ENCODE assay signal across 9 cellular contexts in the genomic region with DNA sequence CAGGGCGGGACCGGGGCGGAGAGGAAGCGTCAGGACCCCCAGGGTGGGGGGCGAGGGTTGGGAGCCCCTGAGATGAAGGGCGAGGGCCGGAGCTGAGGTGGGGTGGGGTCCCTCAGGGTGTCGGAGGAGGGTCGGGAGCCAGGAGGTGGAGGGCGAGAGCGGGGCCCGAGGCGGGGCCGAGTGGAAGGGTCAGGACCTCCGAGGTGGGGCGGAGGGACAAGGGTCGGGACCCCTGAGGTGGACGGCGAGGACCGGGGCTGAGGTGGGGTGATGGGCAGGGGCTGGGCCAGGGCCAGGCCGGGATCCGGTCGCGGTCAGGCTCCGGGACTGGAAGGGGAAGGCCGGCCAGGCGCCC. TPM values are rescaled to one million over a fixed set of nuclear protein-coding genes. Genes with fewer than 3 reads are reported as not detected.
DNase-seq lines count a peak whose midpoint lies in the region; ATAC-seq and TF ChIP-seq lines count a peak whose summit lies in the region.
"Had no signal": no experiment of that assay in that cellular context is flagged by ENCODE, and none has a peak within 500 bp of the region (broad histone marks: within the 10 kb centered on the region; RNA-seq: fewer than 3 reads in every experiment).

No MANE protein-coding gene starts in this region.

- intact Hi-C loops in sigmoid colon (cut with DNase I), result no loop called here

- H3K4me3 ChIP-seq in GM08714 (ENCODE audit: low read length) (peak overlapping the region; percentile 57; the same call in 1 of the 2 replicates), RWPE2 (ENCODE audit: severe bottlenecking) (peak overlapping the region; percentile 32), fibroblast of pulmonary artery (replicated peaks; ENCODE audit: low read depth, low read length) (peak overlapping the region; percentile 65), sigmoid colon (peak overlapping the region in 3 of 4 donors; percentile 31 to 52 (median 48))
- H3K4me3 ChIP-seq: K562 had no signal

- ATAC-seq in RWPE2 (ENCODE audit: low read depth) (no peak), GM21717 (IDR thresholded peaks at IDR 0.05; ENCODE audit: unreplicated experiment) (no peak), HG03442 (IDR thresholded peaks at IDR 0.05; ENCODE audit: unreplicated experiment) (no peak), GM18517 (IDR thresholded peaks at IDR 0.05; ENCODE audit: unreplicated experiment) (no peak)
- ATAC-seq: K562 had no signal

- no peak for TF ChIP-seq POLR2A in sigmoid colon (IDR thresholded peaks at IDR 0.05)

- H3K27me3 ChIP-seq in RWPE2 (ENCODE audit: insufficient read depth, poor library complexity, severe bottlenecking) (no peaks in the 10 kb centered on the region), sigmoid colon (peaks cover 0 to 11% (median 8%) of the 10 kb centered on the region in 3 donors)

- H3K9me3 ChIP-seq in RWPE2 (ENCODE audit: severe bottlenecking), result no peaks in the 10 kb centered on the region
- H3K9me3 ChIP-seq in sigmoid colon, result no peaks in the 10 kb centered on the region

- 91 to 96% methylated on average over 27 of the region's 27 CpGs for WGBS in sigmoid colon, 2 donors

- no peak for TF ChIP-seq EP300 in sigmoid colon (IDR thresholded peaks at IDR 0.05)

- H3K36me3 ChIP-seq in RWPE2 (ENCODE audit: low read depth), result no peaks in the 10 kb centered on the region
- no peaks in the 10 kb centered on the region for H3K36me3 ChIP-seq in sigmoid colon

- H3K27ac ChIP-seq in RWPE2 (ENCODE audit: poor library complexity, severe bottlenecking) (no peak overlapping the region), sigmoid colon (no peak overlapping the region)

- peaks cover 5% of the 10 kb centered on the region for H3K4me1 ChIP-seq in RWPE2 (ENCODE audit: insufficient read depth, poor library complexity, severe bottlenecking)
- H3K4me1 ChIP-seq in sigmoid colon, result peaks cover 0 to 15% (median 9%) of the 10 kb centered on the region in 4 donors

- DNase-seq in RWPE2 (ENCODE audit: low spot score), result no peak
- no peak for DNase-seq in fibroblast of pulmonary artery (ENCODE audit: low read depth)
- DNase-seq in sigmoid colon, result no peak
- no peak for DNase-seq in glomerular visceral epithelial cell (ENCODE audit: extremely low spot score)

- no peak for TF ChIP-seq CTCF in RWPE2 (IDR thresholded peaks at IDR 0.05; ENCODE audit: poor library complexity, severe bottlenecking)
- no peak for TF ChIP-seq CTCF in fibroblast of pulmonary artery (IDR thresholded peaks at IDR 0.05; ENCODE audit: low read length, missing control alignments)
- TF ChIP-seq CTCF in sigmoid colon (IDR thresholded peaks at IDR 0.05), result no peak

RNA-seq across cellular contexts. Expression of a gene that starts 0.4 kb away (rescaled TPM):
- not detected for total RNA-seq in sigmoid colon
- polyA plus RNA-seq in sigmoid colon, result under 1 TPM in 1 of 3 donors, not detected in 2; 0.07 TPM
- total RNA-seq: K562 had no signal

RNA-seq across cellular contexts. Expression of a gene that starts 0.5 kb away (rescaled TPM):
- not detected for total RNA-seq in sigmoid colon
- 1 to 10 TPM in 1 of 3 donors, not detected in 2; 1.5 TPM for polyA plus RNA-seq in sigmoid colon
- total RNA-seq: K562 had no signal
- polyA plus RNA-seq: K562 had no signal
